9 cellular contexts compared by ENCODE assay signal in genomic region chr9:132412089-132412488, GRCh38. TPM values are rescaled to one million over a fixed set of nuclear protein-coding genes. Genes with fewer than 3 reads are reported as not detected.
DNase-seq lines count a peak whose midpoint lies in the region; ATAC-seq and TF ChIP-seq lines count a peak whose summit lies in the region.
"Had no signal": no experiment of that assay in that cellular context is flagged by ENCODE, and none has a peak within 500 bp of the region (broad histone marks: within the 10 kb centered on the region; RNA-seq: fewer than 3 reads in every experiment).

No MANE protein-coding gene starts in this region.

- POLR2A ChIA-PET in activated CD8-positive, alpha-beta T cell treated with anti-CD3 and anti-CD28 coated beads for 36 hours (lab: Charles Lee) = interaction anchor here (0.7 to 1.4 kb wide), 2 partner anchors 163 to 177 kb away, joined by 3 to 5 read pairs; no protein-coding TSS in a partner anchor

- H3K4me3 ChIP-seq in DOHH2 (ENCODE audit: low read length) = no peak overlapping the region
- H3K4me3 ChIP-seq in hepatocyte = no peak overlapping the region
- no peak overlapping the region for H3K4me3 ChIP-seq in uterus

- intact Hi-C loops in activated CD8-positive, alpha-beta T cell treated with anti-CD3 and anti-CD28 coated beads for 36 hours (cut with micrococcal nuclease) = loop anchor here (2.0 to 10.0 kb wide), 4 partner anchors 75 to 383 kb away; no protein-coding TSS in a partner anchor
- intact Hi-C loops in uterus (cut with DNase I; ENCODE audit: low total_unique reads) (no loop called here), posterior cingulate gyrus (cut with DNase I) (loop anchor here (2.0 kb wide), 1 partner anchor 389 kb away; no protein-coding TSS in a partner anchor)

- TF ChIP-seq CTCF in DOHH2 (IDR thresholded peaks at IDR 0.05; ENCODE audit: low read depth, low read length, poor library complexity, severe bottlenecking) = peak; percentile 73
- peak; percentile 80 for TF ChIP-seq CTCF in activated CD8-positive, alpha-beta T cell treated with anti-CD3 and anti-CD28 coated beads for 36 hours (IDR thresholded peaks at IDR 0.05)
- TF ChIP-seq CTCF in hepatocyte (IDR thresholded peaks at IDR 0.05; ENCODE audit: poor library complexity) = peak; percentile 49
- TF ChIP-seq CTCF in uterus (IDR thresholded peaks at IDR 0.05) = peak in 2 of 4 experiments; percentile 18 to 35

- no peak overlapping the region for H3K27ac Mint-ChIP-seq in activated CD8-positive, alpha-beta T cell treated with anti-CD3 and anti-CD28 coated beads for 36 hours

- H3F3A ChIP-seq in DOHH2 (ENCODE audit: control insufficient read depth, insufficient read depth) = no peaks in the 10 kb centered on the region; the same call in 1 of the 2 replicates

- H3K27ac ChIP-seq in DOHH2 (ENCODE audit: low read depth, low read length) (no peak overlapping the region), hepatocyte (no peak overlapping the region), uterus (no peak overlapping the region)

- H3K9me2 ChIP-seq in DOHH2 (replicated peaks; ENCODE audit: control insufficient read depth, low read length) (no peaks in the 10 kb centered on the region), hepatocyte (replicated peaks; ENCODE audit: insufficient read depth) (no peaks in the 10 kb centered on the region)

- H3K4me2 ChIP-seq in DOHH2 (ENCODE audit: low read length) = no peak overlapping the region
- no peak overlapping the region for H3K4me2 ChIP-seq in hepatocyte

- CTCF ChIA-PET in activated CD8-positive, alpha-beta T cell treated with anti-CD3 and anti-CD28 coated beads for 36 hours (lab: Charles Lee) = interaction anchor here (0.5 to 4.8 kb wide), 18 partner anchors 9 to 560 kb away, joined by 3 to 54 read pairs (median 4); no protein-coding TSS in a partner anchor

- H3K79me2 ChIP-seq in DOHH2 (ENCODE audit: control insufficient read depth, low read length) = no peaks in the 10 kb centered on the region
- no peaks in the 10 kb centered on the region for H3K79me2 ChIP-seq in hepatocyte

- H3K4me3 Mint-ChIP-seq in activated CD8-positive, alpha-beta T cell treated with anti-CD3 and anti-CD28 coated beads for 36 hours = no peak overlapping the region

- no peak overlapping the region for H2AFZ ChIP-seq in hepatocyte

- H3K36me3 Mint-ChIP-seq in activated CD8-positive, alpha-beta T cell treated with anti-CD3 and anti-CD28 coated beads for 36 hours (ENCODE audit: low read depth) = no peaks in the 10 kb centered on the region

- H3K27me3 ChIP-seq in DOHH2 (ENCODE audit: control insufficient read depth, low read length) (peaks cover 46% of the 10 kb centered on the region), hepatocyte (peaks cover 66% of the 10 kb centered on the region), uterus (peaks cover 7 to 34% of the 10 kb centered on the region in 2 donors)

- H3K4me1 ChIP-seq in DOHH2 (ENCODE audit: control insufficient read depth, low read length) (peaks cover 34% of the 10 kb centered on the region), hepatocyte (ENCODE audit: insufficient read depth) (peaks cover 18% of the 10 kb centered on the region), uterus (peaks cover 0 to 7% of the 10 kb centered on the region in 2 donors)

- ATAC-seq in activated CD8-positive, alpha-beta T cell treated with anti-CD3 and anti-CD28 coated beads for 36 hours = peak; percentile 61
- no peak for ATAC-seq in GM21717 (IDR thresholded peaks at IDR 0.05; ENCODE audit: unreplicated experiment)
- no peak for ATAC-seq in HG02642 (IDR thresholded peaks at IDR 0.05; ENCODE audit: poor library complexity, unreplicated experiment)

- H3K9me3 Mint-ChIP-seq in activated CD8-positive, alpha-beta T cell treated with anti-CD3 and anti-CD28 coated beads for 36 hours = no peaks in the 10 kb centered on the region

- H3K27me3 Mint-ChIP-seq in activated CD8-positive, alpha-beta T cell treated with anti-CD3 and anti-CD28 coated beads for 36 hours = peaks cover 43% of the 10 kb centered on the region

- H3K9me3 ChIP-seq in DOHH2 (ENCODE audit: control insufficient read depth, insufficient read depth, low read length) (no peaks in the 10 kb centered on the region), hepatocyte (ENCODE audit: low read depth) (no peaks in the 10 kb centered on the region), uterus (no peaks in the 10 kb centered on the region)

- no peaks in the 10 kb centered on the region for H4K20me1 ChIP-seq in DOHH2 (ENCODE audit: control insufficient read depth, insufficient read depth, low read depth, low read length)
- H4K20me1 ChIP-seq in hepatocyte (ENCODE audit: insufficient read depth, poor library complexity, severe bottlenecking) = no peaks in the 10 kb centered on the region

- DNase-seq in HT1080 (ENCODE audit: low read depth) (peak; percentile 39), hepatocyte (ENCODE audit: low spot score) (peak; percentile 19), uterus (no peak), posterior cingulate gyrus (no peak)
- peak; percentile 67 for DNase-seq in activated CD8-positive, alpha-beta T cell treated with anti-CD3 and anti-CD28 coated beads for 36 hours

- WGBS in hepatocyte (ENCODE audit: low lambda C conversion rate, missing lambda C conversion rate) = 8% methylated on average over 8 of the region's 8 CpGs

- no peak for TF ChIP-seq POLR2A in uterus (IDR thresholded peaks at IDR 0.05)

- no peaks in the 10 kb centered on the region for H3K36me3 ChIP-seq in DOHH2 (ENCODE audit: control insufficient read depth, low read length)
- no peaks in the 10 kb centered on the region for H3K36me3 ChIP-seq in hepatocyte (replicated peaks; ENCODE audit: insufficient read depth, low read depth)
- H3K36me3 ChIP-seq in uterus = no peaks in the 10 kb centered on the region

- peaks cover 26% of the 10 kb centered on the region for H3K4me1 Mint-ChIP-seq in activated CD8-positive, alpha-beta T cell treated with anti-CD3 and anti-CD28 coated beads for 36 hours (ENCODE audit: low read depth)

RNA-seq across cellular contexts. Expression of gene CFAP77, which starts 2.1 kb away (rescaled TPM):
- total RNA-seq in HT1080 (2014; rRNA removed; shearing (Covaris generic)) = not detected in 2 replicates
- not detected in 2 replicates for polyA plus RNA-seq in HT1080 (2015; cell fraction: cytosol; rRNA removed)
- polyA plus RNA-seq in HT1080 (2015; cell fraction: nucleus; rRNA removed) = not detected in 2 replicates
- total RNA-seq in activated CD8-positive, alpha-beta T cell treated with anti-CD3 and anti-CD28 coated beads for 36 hours = not detected
- total RNA-seq in hepatocyte (0.44 and 0.70 TPM in 2 replicates), uterus (1 to 10 TPM in 1 of 4 donors, not detected in 3; 1.4 TPM)
- 1.2 and 4.2 TPM in 2 replicates for polyA plus RNA-seq in hepatocyte
- total RNA-seq: T-helper 1 cell treated with Interleukin-12 subunit alpha and Interleukin-12 subunit beta and Interleukin-4 antibody, amounts not matched to agents 30 ng/mL and 1 ng/mL, for 36 hours had no signal

RNA-seq across cellular contexts. Expression of gene TTF1, which starts 5.4 kb away (rescaled TPM):
- total RNA-seq in HT1080 (2014; rRNA removed; shearing (Covaris generic)) = 18.1 and 20.4 TPM in 2 replicates
- polyA plus RNA-seq in HT1080 (2015; cell fraction: cytosol; rRNA removed) = 17.6 and 22.4 TPM in 2 replicates
- polyA plus RNA-seq in HT1080 (2015; cell fraction: nucleus; rRNA removed) = 23.1 and 25.8 TPM in 2 replicates
- 10 to 100 TPM; 38.2 to 38.3 TPM for total RNA-seq in activated CD8-positive, alpha-beta T cell treated with anti-CD3 and anti-CD28 coated beads for 36 hours
- total RNA-seq in hepatocyte (7.0 and 10.2 TPM in 2 replicates), uterus (10 to 100 TPM in 2 of 4 donors, 1 to 10 TPM in 2; 5.6 to 16.5 (median 10.3) TPM)
- polyA plus RNA-seq in hepatocyte = 5.5 and 8.2 TPM in 2 replicates

RNA-seq across cellular contexts. Expression of gene SETX, which starts 57.3 kb away (rescaled TPM):
- total RNA-seq in HT1080 (2014; rRNA removed; shearing (Covaris generic)) = 16.1 and 17.9 TPM in 2 replicates
- 7.3 and 7.6 TPM in 2 replicates for polyA plus RNA-seq in HT1080 (2015; cell fraction: cytosol; rRNA removed)
- polyA plus RNA-seq in HT1080 (2015; cell fraction: nucleus; rRNA removed) = 19.2 and 20.8 TPM in 2 replicates
- total RNA-seq in activated CD8-positive, alpha-beta T cell treated with anti-CD3 and anti-CD28 coated beads for 36 hours = 10 to 100 TPM; 32.6 to 33.8 TPM
- total RNA-seq in hepatocyte = 49.5 and 61.0 TPM in 2 replicates
- polyA plus RNA-seq in hepatocyte = 12.0 and 13.5 TPM in 2 replicates
- total RNA-seq in uterus = 100 to 1,000 TPM in 1 of 4 donors, 10 to 100 TPM in 3; 36.5 to 117 (median 60.4) TPM

Comparison
In these comparisons a context has a peak if more than half of its experiments do, and no peak if none do; other contexts are left out.
1. DNase-seq: peak in HT1080 (single experiment), activated CD8-positive, alpha-beta T cell treated with anti-CD3 and anti-CD28 coated beads for 36 hours (single experiment) and hepatocyte (single experiment); none in uterus (0 of 2) and posterior cingulate gyrus (0 of 10).